In genomic region chr12:88242939-88243338, GRCh38 we compare ENCODE assay signal across 13 cellular contexts.
DNase-seq lines count a peak whose midpoint lies in the region; ATAC-seq and TF ChIP-seq lines count a peak whose summit lies in the region.
"Had no signal": no experiment of that assay in that cellular context is flagged by ENCODE, and none has a peak within 500 bp of the region (broad histone marks: within the 10 kb centered on the region; RNA-seq: fewer than 3 reads in every experiment).

No MANE protein-coding gene starts in this region.

- no peak overlapping the region for H2BK120ac ChIP-seq in trophoblast cell (ENCODE audit: insufficient read depth, low read length, poor library complexity)

- peaks cover 2% of the 10 kb centered on the region for H3K79me1 ChIP-seq in trophoblast cell (ENCODE audit: low read length)

- H3K4me2 ChIP-seq in fibroblast of lung (ENCODE audit: extremely low read depth, insufficient read depth, low read length) (peak overlapping the region; percentile 65), trophoblast cell (ENCODE audit: low read length) (no peak overlapping the region)

- peak overlapping the region in 1 of 2 donors; percentile 78 for H3K27ac ChIP-seq in breast epithelium
- peak overlapping the region; percentile 80 for H3K27ac ChIP-seq in fibroblast of lung (ENCODE audit: insufficient read depth, low read length)
- peak overlapping the region; percentile 31 to 49 for H3K27ac ChIP-seq in tibial artery
- peak overlapping the region in 2 of 4 donors; percentile 7 to 16 for H3K27ac ChIP-seq in upper lobe of left lung
- H3K27ac ChIP-seq in trophoblast cell (ENCODE audit: low read depth, low read length), result no peak overlapping the region

- H4K20me1 ChIP-seq in fibroblast of lung (ENCODE audit: control insufficient read depth, extremely low read depth, insufficient read depth, low read length), result no peaks in the 10 kb centered on the region

- no peak overlapping the region for H4K91ac ChIP-seq in trophoblast cell (ENCODE audit: low read depth, low read length)

- no peaks in the 10 kb centered on the region for H3K9me3 Mint-ChIP-seq in MCF 10A (ENCODE audit: unreplicated experiment)
- H3K9me3 Mint-ChIP-seq in activated CD4-positive, alpha-beta memory T cell treated with anti-CD3 and anti-CD28 coated beads for 36 hours, result peaks cover 5% of the 10 kb centered on the region

- no peak overlapping the region for H3K14ac ChIP-seq in trophoblast cell (ENCODE audit: low read length)

- no peak overlapping the region for H3K4ac ChIP-seq in trophoblast cell (ENCODE audit: low read depth, low read length)

- no peak overlapping the region for H2AK5ac ChIP-seq in trophoblast cell (ENCODE audit: low read length)

- no peaks in the 10 kb centered on the region for H3K27me3 Mint-ChIP-seq in MCF 10A (ENCODE audit: insufficient read depth, unreplicated experiment)
- H3K27me3 Mint-ChIP-seq in activated CD4-positive, alpha-beta memory T cell treated with anti-CD3 and anti-CD28 coated beads for 36 hours, result peaks cover 14% of the 10 kb centered on the region

- H3K36me3 ChIP-seq in breast epithelium (no peaks in the 10 kb centered on the region), fibroblast of lung (ENCODE audit: control insufficient read depth, insufficient read depth, low read length) (no peaks in the 10 kb centered on the region), tibial artery (no peaks in the 10 kb centered on the region), upper lobe of left lung (no peaks in the 10 kb centered on the region), trophoblast cell (ENCODE audit: control insufficient read depth in 1 of 2, insufficient read depth in 2 of 2, low read length in 2 of 2) (no peaks in the 10 kb centered on the region)

- H3K9ac ChIP-seq in fibroblast of lung (ENCODE audit: insufficient read depth, low read length) (no peak overlapping the region), trophoblast cell (ENCODE audit: low read length) (no peak overlapping the region)

- no peak overlapping the region for H2AFZ ChIP-seq in fibroblast of lung (ENCODE audit: low read length)
- H2AFZ ChIP-seq in trophoblast cell (ENCODE audit: insufficient read depth, low read length, poor library complexity), result no peak overlapping the region

- no peak for TF ChIP-seq EP300 in upper lobe of left lung (IDR thresholded peaks at IDR 0.05)

- CTCF ChIA-PET in MCF 10A (lab: Yijun Ruan, JAX), result interaction anchor here (0.6 kb wide), 1 partner anchor 41 kb away, joined by 5 read pairs; no protein-coding TSS in a partner anchor
- CTCF ChIA-PET in activated CD4-positive, alpha-beta memory T cell treated with anti-CD3 and anti-CD28 coated beads for 36 hours (lab: Charles Lee), result no interaction called here

- H3K23ac ChIP-seq in trophoblast cell (ENCODE audit: low read length), result no peak overlapping the region

- no peaks in the 10 kb centered on the region for H3K4me1 ChIP-seq in breast epithelium
- peaks cover 15% of the 10 kb centered on the region for H3K4me1 ChIP-seq in fibroblast of lung (ENCODE audit: control insufficient read depth, extremely low read depth, insufficient read depth, low read length)
- H3K4me1 ChIP-seq in tibial artery, result peaks cover 0 to 11% (median 0%) of the 10 kb centered on the region in 4 donors
- H3K4me1 ChIP-seq in upper lobe of left lung, result no peaks in the 10 kb centered on the region
- no peaks in the 10 kb centered on the region for H3K4me1 ChIP-seq in trophoblast cell (ENCODE audit: control insufficient read depth in 1 of 2, insufficient read depth in 2 of 2, low read length in 2 of 2)

- H4K12ac ChIP-seq in trophoblast cell (ENCODE audit: low read depth, low read length), result no peak overlapping the region

- H3K27me3 ChIP-seq in breast epithelium (no peaks in the 10 kb centered on the region), fibroblast of lung (ENCODE audit: control insufficient read depth, insufficient read depth, low read length) (no peaks in the 10 kb centered on the region), tibial artery (no peaks in the 10 kb centered on the region), upper lobe of left lung (no peaks in the 10 kb centered on the region), trophoblast cell (ENCODE audit: insufficient read depth, low read length) (no peaks in the 10 kb centered on the region)

- H3K9me3 ChIP-seq in breast epithelium (no peaks in the 10 kb centered on the region), fibroblast of lung (ENCODE audit: control insufficient read depth, insufficient read depth, low read depth, low read length) (no peaks in the 10 kb centered on the region), tibial artery (no peaks in the 10 kb centered on the region), upper lobe of left lung (no peaks in the 10 kb centered on the region), trophoblast cell (ENCODE audit: insufficient read depth, low read depth, low read length) (no peaks in the 10 kb centered on the region)

- POLR2A ChIA-PET in MCF 10A (lab: Yijun Ruan, JAX), result interaction anchor here (0.7 to 1.7 kb wide), 3 partner anchors 56 to 566 kb away, joined by 3 to 7 read pairs (median 3); no protein-coding TSS in a partner anchor
- POLR2A ChIA-PET in activated CD4-positive, alpha-beta memory T cell treated with anti-CD3 and anti-CD28 coated beads for 36 hours (lab: Charles Lee), result interaction anchor here (2.3 kb wide), 1 partner anchor 57 kb away, joined by 11 read pairs; no protein-coding TSS in a partner anchor

- DNase-seq in MCF 10A (ENCODE audit: unreplicated experiment) (no peak), breast epithelium (ENCODE audit: low spot score in 2 of 2) (no peak), fibroblast of lung (ENCODE audit: low read depth in 2 of 2) (no peak), tibial artery (no peak), upper lobe of left lung (no peak), trophoblast cell (no peak)
- no peak for DNase-seq in activated CD4-positive, alpha-beta memory T cell treated with anti-CD3 and anti-CD28 coated beads for 36 hours
- no peak for DNase-seq in stimulated activated CD4-positive, alpha-beta T cell treated with anti-CD3 and anti-CD28 coated beads, Interleukin-2, amount 100 ng/mL, for 48 hours
- DNase-seq: cortex of kidney, mesendoderm, NCI-H1436, retina had no signal

- no peak overlapping the region for H2BK5ac ChIP-seq in trophoblast cell (ENCODE audit: low read depth, low read length, poor library complexity)

- H3K4me3 ChIP-seq in breast epithelium, result no peak overlapping the region
- no peak overlapping the region for H3K4me3 ChIP-seq in fibroblast of lung (replicated peaks in 1 of 4; ENCODE audit: control extremely low read depth in 1 of 4, insufficient read depth in 1 of 4, low read depth in 3 of 4, low read length in 4 of 4)
- no peak overlapping the region for H3K4me3 ChIP-seq in tibial artery
- H3K4me3 ChIP-seq in upper lobe of left lung, result no peak overlapping the region
- H3K4me3 ChIP-seq in trophoblast cell (ENCODE audit: low read depth, low read length), result no peak overlapping the region

- H3K79me2 ChIP-seq in fibroblast of lung (ENCODE audit: control insufficient read depth, insufficient read depth, low read length) (no peaks in the 10 kb centered on the region), trophoblast cell (ENCODE audit: control insufficient read depth, insufficient read depth, low read length, poor library complexity) (no peaks in the 10 kb centered on the region)

- intact Hi-C loops in MCF 10A (cut with micrococcal nuclease), result loop anchor here (1.0 kb wide), 1 partner anchor 56 kb away; no protein-coding TSS in a partner anchor
- intact Hi-C loops in breast epithelium (cut with DNase I; ENCODE audit: low total_unique reads), result no loop called here
- intact Hi-C loops in activated CD4-positive, alpha-beta memory T cell treated with anti-CD3 and anti-CD28 coated beads for 36 hours (cut with micrococcal nuclease), result loop anchor here (1.0 to 10.0 kb wide), 6 partner anchors 56 to 1252 kb away; partner anchors contain the start of genes CEP290 and TMTC3
- intact Hi-C loops in tibial artery (cut with DNase I; ENCODE audit: low total_unique reads), result no loop called here

- H2BK12ac ChIP-seq in trophoblast cell (ENCODE audit: low read length), result no peak overlapping the region

- H3K36me3 Mint-ChIP-seq in MCF 10A (ENCODE audit: insufficient read depth, unreplicated experiment), result no peaks in the 10 kb centered on the region
- peaks cover 3% of the 10 kb centered on the region for H3K36me3 Mint-ChIP-seq in activated CD4-positive, alpha-beta memory T cell treated with anti-CD3 and anti-CD28 coated beads for 36 hours

- H3K4me3 Mint-ChIP-seq in MCF 10A (ENCODE audit: unreplicated experiment), result peak overlapping the region; percentile 34
- H3K4me3 Mint-ChIP-seq in activated CD4-positive, alpha-beta memory T cell treated with anti-CD3 and anti-CD28 coated beads for 36 hours, result no peak overlapping the region

- H4K8ac ChIP-seq in trophoblast cell (ENCODE audit: low read depth, low read length), result no peak overlapping the region

- no peak for TF ChIP-seq POLR2A in breast epithelium (IDR thresholded peaks at IDR 0.05)
- no peak for TF ChIP-seq POLR2A in upper lobe of left lung (IDR thresholded peaks at IDR 0.05)

- no peak for ATAC-seq in upper lobe of left lung (ENCODE audit: low FRiP score in 2 of 2)
- ATAC-seq: Right ventricle myocardium inferior had no signal

- no TSS peak for BruUV-seq in MCF 10A (replicated peaks; lab: Mats Ljungman, UMichigan)

- H3K18ac ChIP-seq in trophoblast cell (ENCODE audit: low read length), result no peak overlapping the region

- H3K4me1 Mint-ChIP-seq in MCF 10A (ENCODE audit: insufficient read depth, unreplicated experiment), result peaks cover 39% of the 10 kb centered on the region
- peaks cover 27% of the 10 kb centered on the region for H3K4me1 Mint-ChIP-seq in activated CD4-positive, alpha-beta memory T cell treated with anti-CD3 and anti-CD28 coated beads for 36 hours (ENCODE audit: low read depth)

- H3K27ac Mint-ChIP-seq in MCF 10A (ENCODE audit: low read depth, unreplicated experiment), result peak overlapping the region; percentile 96
- H3K27ac Mint-ChIP-seq in activated CD4-positive, alpha-beta memory T cell treated with anti-CD3 and anti-CD28 coated beads for 36 hours, result peak overlapping the region; percentile 83

- no peak for TF ChIP-seq CTCF in MCF 10A (IDR thresholded peaks at IDR 0.05; ENCODE audit: unreplicated experiment)
- no peak for TF ChIP-seq CTCF in breast epithelium (IDR thresholded peaks at IDR 0.05)
- TF ChIP-seq CTCF in fibroblast of lung (conservative IDR thresholded peaks at IDR 0.05 in 1 of 2, IDR thresholded peaks at IDR 0.05 in 1 of 2; ENCODE audit: low read depth in 1 of 2, low read length in 2 of 2), result no peak
- TF ChIP-seq CTCF in tibial artery (IDR thresholded peaks at IDR 0.05), result no peak
- TF ChIP-seq CTCF in upper lobe of left lung (IDR thresholded peaks at IDR 0.05), result no peak

Comparison
In these comparisons a context has a peak if more than half of its experiments do, and no peak if none do; other contexts are left out.
1. intact Hi-C loops: an anchor here in MCF 10A (1.0 kb wide) and activated CD4-positive, alpha-beta memory T cell treated with anti-CD3 and anti-CD28 coated beads for 36 hours (1.0 to 10.0 kb wide); none called in breast epithelium and tibial artery.